Comparison of ENCODE assay signal across 8 cellular contexts in the genomic region with DNA sequence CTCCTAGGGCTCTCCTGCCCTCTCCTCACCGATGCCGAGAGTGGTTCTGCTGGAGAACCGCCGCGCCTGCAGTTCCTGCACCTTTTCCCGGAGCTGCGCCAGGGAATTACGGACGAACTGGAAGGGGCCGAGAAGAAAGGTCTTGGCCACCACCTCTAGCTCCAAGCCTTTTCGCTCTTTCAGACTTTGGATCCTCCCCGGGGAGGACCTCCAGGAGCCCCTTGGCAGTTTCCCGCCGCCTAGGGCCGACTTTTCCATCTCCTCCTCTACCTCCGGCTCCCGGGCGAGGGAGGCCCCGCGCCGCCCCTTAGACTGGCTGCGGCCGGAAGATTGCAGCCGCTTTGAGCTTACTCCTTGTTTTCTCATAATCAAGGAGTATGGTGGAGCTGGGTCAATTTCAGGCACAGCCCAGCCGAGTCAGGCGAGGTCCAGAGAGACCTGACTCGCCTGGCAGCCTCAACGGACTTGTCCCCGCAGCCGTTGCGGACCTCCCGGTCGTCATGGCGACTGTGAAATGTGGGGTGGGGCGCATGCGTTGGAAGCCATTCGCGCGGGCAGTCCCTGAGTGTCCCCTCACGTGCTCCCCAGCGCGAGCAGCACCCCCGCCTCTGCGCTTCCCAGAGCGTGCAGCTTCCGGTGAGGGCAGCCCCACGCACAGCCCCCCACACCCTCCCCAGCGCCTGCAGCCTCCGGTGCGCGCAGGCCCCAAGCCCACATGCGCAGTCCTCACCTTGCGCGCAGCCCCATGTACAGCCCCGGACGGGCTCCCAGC. TPM values are rescaled to one million over a fixed set of nuclear protein-coding genes. Genes with fewer than 3 reads are reported as not detected.
DNase-seq lines count a peak whose midpoint lies in the region; ATAC-seq and TF ChIP-seq lines count a peak whose summit lies in the region.

TSS of gene DPY19L2 (minus strand) at position 466 of the 772 bp plus-strand sequence. CDS start at position 366, 100 bp downstream.

- H3K9me3 Mint-ChIP-seq in activated CD8-positive, alpha-beta memory T cell treated with anti-CD3 and anti-CD28 coated beads, Interleukin-2, amount 10 ng/mL, durations not matched to agents 7 days and 5 days (ENCODE audit: low read depth), result no peaks in the 10 kb centered on the region
- no peaks in the 10 kb centered on the region for H3K9me3 Mint-ChIP-seq in mesothelial cell of epicardium

- peak; percentile 90 for ATAC-seq in HG02798 (IDR thresholded peaks at IDR 0.05; ENCODE audit: poor library complexity, unreplicated experiment)
- ATAC-seq in activated CD8-positive, alpha-beta memory T cell treated with anti-CD3 and anti-CD28 coated beads, Interleukin-2, amount 10 ng/mL, durations not matched to agents 7 days and 5 days, result peak; percentile 94

- H3K4me3 ChIP-seq in epithelial cell of esophagus (ENCODE audit: low read length), result peak within 1 kb of the TSS; percentile 61

- no peaks in the 10 kb centered on the region for H3K36me3 Mint-ChIP-seq in activated CD8-positive, alpha-beta memory T cell treated with anti-CD3 and anti-CD28 coated beads, Interleukin-2, amount 10 ng/mL, durations not matched to agents 7 days and 5 days
- no peaks in the 10 kb centered on the region for H3K36me3 Mint-ChIP-seq in mesothelial cell of epicardium

- H3K27me3 Mint-ChIP-seq in activated CD8-positive, alpha-beta memory T cell treated with anti-CD3 and anti-CD28 coated beads, Interleukin-2, amount 10 ng/mL, durations not matched to agents 7 days and 5 days, result peaks cover 10% of the 10 kb centered on the region
- H3K27me3 Mint-ChIP-seq in mesothelial cell of epicardium (ENCODE audit: low read depth), result peaks cover 40% of the 10 kb centered on the region

- TF ChIP-seq CTCF in epithelial cell of esophagus (IDR thresholded peaks at IDR 0.05; ENCODE audit: insufficient read depth, low read depth, low read length, missing control alignments), result no peak
- no peak for TF ChIP-seq CTCF in mesothelial cell of epicardium (IDR thresholded peaks at IDR 0.05; ENCODE audit: unreplicated experiment)

- DNase-seq in ELR (ENCODE audit: low read depth) (peak; percentile 90), NCI-H2196 treated with DMSO at 0.1 percent for 48 hours (lab: John Stamatoyannopoulos, UW; ENCODE audit: unreplicated experiment) (peak; percentile 74), epithelial cell of esophagus (ENCODE audit: low read depth) (peak; percentile 26), mesothelial cell of epicardium (ENCODE audit: low spot score in 2 of 2, unreplicated experiment in 2 of 2) (peak; percentile 64 to 75), T-helper 9 cell (no peak)
- peak; percentile 83 for DNase-seq in activated CD8-positive, alpha-beta memory T cell treated with anti-CD3 and anti-CD28 coated beads, Interleukin-2, amount 10 ng/mL, durations not matched to agents 7 days and 5 days
- peak; percentile 8 to 30 for DNase-seq in stimulated activated CD8-positive, alpha-beta memory T cell treated with anti-CD3 and anti-CD28 coated beads, Interleukin-2, amount 100 ng/mL, for 1 hour (ENCODE audit: low read depth in 2 of 2)

- CTCF ChIA-PET in activated CD8-positive, alpha-beta memory T cell treated with anti-CD3 and anti-CD28 coated beads, Interleukin-2, amount 10 ng/mL, durations not matched to agents 7 days and 5 days (lab: Charles Lee), result interaction anchor here (1.2 kb wide), 1 partner anchor 121 kb away, joined by 3 read pairs; no protein-coding TSS in a partner anchor

- H3K4me1 Mint-ChIP-seq in activated CD8-positive, alpha-beta memory T cell treated with anti-CD3 and anti-CD28 coated beads, Interleukin-2, amount 10 ng/mL, durations not matched to agents 7 days and 5 days, result peaks cover 25% of the 10 kb centered on the region
- peaks cover 11% of the 10 kb centered on the region for H3K4me1 Mint-ChIP-seq in mesothelial cell of epicardium

- peak within 1 kb of the TSS; percentile 88 for H3K4me3 Mint-ChIP-seq in activated CD8-positive, alpha-beta memory T cell treated with anti-CD3 and anti-CD28 coated beads, Interleukin-2, amount 10 ng/mL, durations not matched to agents 7 days and 5 days
- peak within 1 kb of the TSS; percentile 73 for H3K4me3 Mint-ChIP-seq in mesothelial cell of epicardium

- peak within 1 kb of the TSS; percentile 75 for H3K27ac Mint-ChIP-seq in activated CD8-positive, alpha-beta memory T cell treated with anti-CD3 and anti-CD28 coated beads, Interleukin-2, amount 10 ng/mL, durations not matched to agents 7 days and 5 days
- peak within 1 kb of the TSS; percentile 70 for H3K27ac Mint-ChIP-seq in mesothelial cell of epicardium

RNA-seq across cellular contexts. Expression of gene DPY19L2, which starts in this region (rescaled TPM):
- 1 to 10 TPM; 5.2 to 6.0 TPM for total RNA-seq in activated CD8-positive, alpha-beta memory T cell treated with anti-CD3 and anti-CD28 coated beads, Interleukin-2, amount 10 ng/mL, durations not matched to agents 7 days and 5 days
- total RNA-seq in mesothelial cell of epicardium, result 18.7 to 19.0 TPM (median 18.9 TPM) in 3 replicates
